Comparison of ENCODE assay signal across 1 cellular context in genomic region chr11:65606876-65607613, GRCh38.
TF ChIP-seq lines count a peak whose summit lies in the region.

No MANE protein-coding gene starts in this region.

TF ChIP-seq in HEK293, 187 proteins besides CTCF, POLR2A, EP300 and RAD21 (continued from another document):
- no peak for TF ChIP-seq ZNF398 (tag by site-specific recombination; IDR thresholded peaks at IDR 0.05)
- no peak for TF ChIP-seq ZNF169 (tag by site-specific recombination; IDR thresholded peaks at IDR 0.05)
- TF ChIP-seq ZNF654 (tag by site-specific recombination; IDR thresholded peaks at IDR 0.05; ENCODE audit: low read depth): no peak
